In genomic region chr19:56927791-56928207, GRCh38 we compare ENCODE assay signal across 1 cellular context.
TF ChIP-seq lines count a peak whose summit lies in the region.

No MANE protein-coding gene starts in this region.

TF ChIP-seq in HepG2, 621 proteins besides CTCF, POLR2A, EP300 and RAD21 (continued from another document and continues in another):
- TF ChIP-seq SOX5 (CRISPR knock-in tag; IDR thresholded peaks at IDR 0.05; ENCODE audit: borderline replicate concordance) (peak; percentile 68; the same call in 1 of the 2 replicates), SOX13 (IDR thresholded peaks at IDR 0.05) (no peak), SOX13 (CRISPR knock-in tag; conservative IDR thresholded peaks at IDR 0.05 in 1 of 2, IDR thresholded peaks at IDR 0.05 in 1 of 2) (peak in 1 of 2 experiments; percentile 58; a peak in 1 of 4 replicates), ISL2 (CRISPR knock-in tag; IDR thresholded peaks at IDR 0.05) (no peak), ATF7 (IDR thresholded peaks at IDR 0.05) (no peak), ATF7 (CRISPR knock-in tag; IDR thresholded peaks at IDR 0.05) (no peak), ZBTB4 (CRISPR knock-in tag; IDR thresholded peaks at IDR 0.05; ENCODE audit: borderline replicate concordance) (peak; percentile 23; the same call in 1 of the 2 replicates), ESRRA (CRISPR knock-in tag; IDR thresholded peaks at IDR 0.05; ENCODE audit: low read depth) (no peak), ZNF143 (CRISPR knock-in tag; IDR thresholded peaks at IDR 0.05) (no peak), ATM (IDR thresholded peaks at IDR 0.05; ENCODE audit: borderline replicate concordance) (no peak), ZNF773 (CRISPR knock-in tag; IDR thresholded peaks at IDR 0.05; ENCODE audit: borderline replicate concordance) (no peak), DMAP1 (CRISPR knock-in tag; IDR thresholded peaks at IDR 0.05) (0 out of 2 replicates have a peak, but pooled peaks have one; percentile 15), BCL6 (CRISPR knock-in tag; IDR thresholded peaks at IDR 0.05) (peak; percentile 97), SRF (IDR thresholded peaks at IDR 0.05; ENCODE audit: low read depth, low read length) (no peak), PITX1 (CRISPR knock-in tag; IDR thresholded peaks at IDR 0.05) (0 out of 2 replicates have a peak, but pooled peaks have one; percentile 16), GATAD2A (CRISPR knock-in tag; IDR thresholded peaks at IDR 0.05) (peak; percentile 61; the same call in 1 of the 2 replicates), FOXA3 (CRISPR knock-in tag; IDR thresholded peaks at IDR 0.05) (peak; percentile 85), RXRB (CRISPR knock-in tag; IDR thresholded peaks at IDR 0.05; ENCODE audit: borderline replicate concordance) (peak; percentile 74; the same call in 1 of the 2 replicates), CSRNP1 (CRISPR knock-in tag; IDR thresholded peaks at IDR 0.05) (0 out of 2 replicates have a peak, but pooled peaks have one; percentile 20), NFAT5 (CRISPR knock-in tag; IDR thresholded peaks at IDR 0.05) (no peak), FOXC1 (CRISPR knock-in tag; IDR thresholded peaks at IDR 0.05; ENCODE audit: borderline replicate concordance) (no peak), TCF7 (IDR thresholded peaks at IDR 0.05; ENCODE audit: low read depth) (no peak; the same call in 1 of the 2 replicates), ZNF34 (CRISPR knock-in tag; IDR thresholded peaks at IDR 0.05; ENCODE audit: borderline replicate concordance) (no peak), USF2 (IDR thresholded peaks at IDR 0.05; ENCODE audit: low read depth, low read length) (no peak), USF2 (CRISPR knock-in tag; IDR thresholded peaks at IDR 0.05; ENCODE audit: borderline replicate concordance) (no peak), ATF3 (CRISPR knock-in tag; IDR thresholded peaks at IDR 0.05) (no peak), MAFF (IDR thresholded peaks at IDR 0.05; ENCODE audit: low read depth, low read length) (peak; percentile 37; the same call in 1 of the 2 replicates), SNAPC2 (CRISPR knock-in tag; IDR thresholded peaks at IDR 0.05) (peak; percentile 52; the same call in 1 of the 2 replicates), RARA (CRISPR knock-in tag; IDR thresholded peaks at IDR 0.05) (peak; percentile 94), ZNF556 (CRISPR knock-in tag; IDR thresholded peaks at IDR 0.05; ENCODE audit: borderline replicate concordance) (no peak), FOXO1 (CRISPR knock-in tag; IDR thresholded peaks at IDR 0.05) (peak; percentile 70; the same call in 1 of the 2 replicates), TFE3 (CRISPR knock-in tag; IDR thresholded peaks at IDR 0.05) (no peak), ZNF670 (CRISPR knock-in tag; IDR thresholded peaks at IDR 0.05; ENCODE audit: borderline replicate concordance) (0 out of 2 replicates have a peak, but pooled peaks have one; percentile 21), ZNF441 (CRISPR knock-in tag; IDR thresholded peaks at IDR 0.05; ENCODE audit: borderline replicate concordance) (0 out of 2 replicates have a peak, but pooled peaks have one; percentile 50), RBM22 (optimal IDR thresholded peaks at IDR 0.05; ENCODE audit: low read length) (no peak), E2F2 (CRISPR knock-in tag; IDR thresholded peaks at IDR 0.05; ENCODE audit: borderline replicate concordance) (no peak), FOSL2 (CRISPR knock-in tag; IDR thresholded peaks at IDR 0.05) (peak; percentile 87), REST (IDR thresholded peaks at IDR 0.05; ENCODE audit: borderline replicate concordance in 1 of 2, low read depth in 1 of 2, low read length in 2 of 2) (0 out of 4 replicates have a peak, but pooled peaks of 1 of the 2 experiments have one; percentile 35), PPARG (CRISPR knock-in tag; conservative IDR thresholded peaks at IDR 0.05) (peak; percentile 60), ZNF563 (CRISPR knock-in tag; IDR thresholded peaks at IDR 0.05) (no peak)
